In genomic region chr2:47402805-47403691, GRCh38 we compare ENCODE assay signal across 1 cellular context.
TF ChIP-seq lines count a peak whose summit lies in the region.

TSS of gene MSH2 (plus strand) at chr2:47403156. CDS start at chr2:47403192, 36 bp downstream.

TF ChIP-seq in HepG2, 621 proteins besides CTCF, POLR2A, EP300 and RAD21 (continued from another document and continues in another):
- peak; percentile 94; the same call in 1 of the 2 replicates for TF ChIP-seq ZNF232 (CRISPR knock-in tag; IDR thresholded peaks at IDR 0.05; ENCODE audit: borderline replicate concordance)
- TF ChIP-seq ZNF329 (CRISPR knock-in tag; IDR thresholded peaks at IDR 0.05; ENCODE audit: low read depth): peak; percentile 80; the same call in 1 of the 2 replicates
- 0 out of 2 replicates have a peak, but pooled peaks have one; percentile 53 for TF ChIP-seq ZNF710 (CRISPR knock-in tag; IDR thresholded peaks at IDR 0.05; ENCODE audit: borderline replicate concordance)
- peak; percentile 74; the same call in 1 of the 2 replicates for TF ChIP-seq ZFP41 (CRISPR knock-in tag; IDR thresholded peaks at IDR 0.05; ENCODE audit: borderline replicate concordance)
- peak; percentile 91; the same call in 1 of the 2 replicates for TF ChIP-seq ZBTB20 (CRISPR knock-in tag; IDR thresholded peaks at IDR 0.05; ENCODE audit: borderline replicate concordance, low read depth)
- peak; percentile 76 for TF ChIP-seq ZBTB4 (CRISPR knock-in tag; IDR thresholded peaks at IDR 0.05; ENCODE audit: borderline replicate concordance)
- TF ChIP-seq TGIF2 (CRISPR knock-in tag; IDR thresholded peaks at IDR 0.05): peak; percentile 72
- TF ChIP-seq ELF4 (CRISPR knock-in tag; IDR thresholded peaks at IDR 0.05; ENCODE audit: borderline replicate concordance): peak; percentile 75; the same call in 1 of the 2 replicates
- TF ChIP-seq ZNF234 (CRISPR knock-in tag; conservative IDR thresholded peaks at IDR 0.05): no peak
- TF ChIP-seq TERF1 (CRISPR knock-in tag; IDR thresholded peaks at IDR 0.05): no peak
- peak; percentile 76; the same call in 1 of the 2 replicates for TF ChIP-seq NR2C2 (CRISPR knock-in tag; IDR thresholded peaks at IDR 0.05; ENCODE audit: borderline replicate concordance)
- peak; percentile 98 for TF ChIP-seq GMEB1 (CRISPR knock-in tag; IDR thresholded peaks at IDR 0.05; ENCODE audit: borderline replicate concordance)
- no peak for TF ChIP-seq TRIM24 (CRISPR knock-in tag; IDR thresholded peaks at IDR 0.05)
- peak; percentile 62 for TF ChIP-seq GATAD2A (CRISPR knock-in tag; IDR thresholded peaks at IDR 0.05)
- TF ChIP-seq ZNF563 (CRISPR knock-in tag; IDR thresholded peaks at IDR 0.05): peak; percentile 99
- TF ChIP-seq MXD4 (CRISPR knock-in tag; IDR thresholded peaks at IDR 0.05): peak; percentile 97
- no peak for TF ChIP-seq ZNF572 (CRISPR knock-in tag; IDR thresholded peaks at IDR 0.05)
- TF ChIP-seq ZNF580 (CRISPR knock-in tag; IDR thresholded peaks at IDR 0.05; ENCODE audit: borderline replicate concordance, low read depth): peak; percentile 87; the same call in 1 of the 2 replicates
- TF ChIP-seq KDM5A (IDR thresholded peaks at IDR 0.05; ENCODE audit: borderline replicate concordance, low read length): no peak
- no peak for TF ChIP-seq HOXA7 (CRISPR knock-in tag; IDR thresholded peaks at IDR 0.05)
- TF ChIP-seq KMT2A (CRISPR knock-in tag; IDR thresholded peaks at IDR 0.05): peak; percentile 93
- peak; percentile 49; the same call in 1 of the 2 replicates for TF ChIP-seq MED1 (CRISPR knock-in tag; IDR thresholded peaks at IDR 0.05)
- peak; percentile 42 for TF ChIP-seq CEBPG (CRISPR knock-in tag; IDR thresholded peaks at IDR 0.05)
- 0 out of 2 replicates have a peak, but pooled peaks have one; percentile 8 for TF ChIP-seq KDM1A (CRISPR knock-in tag; IDR thresholded peaks at IDR 0.05)
- TF ChIP-seq NCOA1 (CRISPR knock-in tag; IDR thresholded peaks at IDR 0.05): peak; percentile 98; the same call in 1 of the 2 replicates
- peak; percentile 93 for TF ChIP-seq ZNF136 (CRISPR knock-in tag; IDR thresholded peaks at IDR 0.05; ENCODE audit: low read depth)
- peak; percentile 90 for TF ChIP-seq ZNF407 (CRISPR knock-in tag; IDR thresholded peaks at IDR 0.05; ENCODE audit: not compliant biosample characterization)
- peak; percentile 91 for TF ChIP-seq ZNF274 (CRISPR knock-in tag; IDR thresholded peaks at IDR 0.05)
- peak; percentile 58; the same call in 1 of the 2 replicates for TF ChIP-seq CREM (IDR thresholded peaks at IDR 0.05)
- TF ChIP-seq CREM (CRISPR knock-in tag; IDR thresholded peaks at IDR 0.05): no peak
- TF ChIP-seq STAG1 (CRISPR knock-in tag; IDR thresholded peaks at IDR 0.05): no peak; the same call in 1 of the 2 replicates
- peak; percentile 70; the same call in 1 of the 2 replicates for TF ChIP-seq ZNF775 (CRISPR knock-in tag; IDR thresholded peaks at IDR 0.05; ENCODE audit: borderline replicate concordance)
- TF ChIP-seq ZNF276 (CRISPR knock-in tag; IDR thresholded peaks at IDR 0.05; ENCODE audit: low read depth): peak; percentile 65; the same call in 1 of the 2 replicates
- peak; percentile 70; the same call in 1 of the 2 replicates for TF ChIP-seq ZNF280D (CRISPR knock-in tag; IDR thresholded peaks at IDR 0.05)
- no peak for TF ChIP-seq SMARCE1 (IDR thresholded peaks at IDR 0.05; ENCODE audit: borderline replicate concordance)
